In genomic region chr1:14415396-14415795, GRCh38 we compare ENCODE assay signal across 12 cellular contexts.
DNase-seq lines count a peak whose midpoint lies in the region; ATAC-seq, FAIRE-seq and TF ChIP-seq lines count a peak whose summit lies in the region.
"Had no signal": no experiment of that assay in that cellular context is flagged by ENCODE, and none has a peak within 500 bp of the region (broad histone marks: within the 10 kb centered on the region; RNA-seq: fewer than 3 reads in every experiment).

No MANE protein-coding gene starts in this region.

- H3K27ac Mint-ChIP-seq in activated CD8-positive, alpha-beta T cell treated with anti-CD3 and anti-CD28 coated beads for 36 hours: no peak overlapping the region
- no peak overlapping the region for H3K27ac Mint-ChIP-seq in activated CD8-positive, alpha-beta T cell treated with anti-CD3 and anti-CD28 coated beads, Interleukin-2, amount 10 ng/mL, durations not matched to agents 7 days and 5 days
- no peak overlapping the region for H3K27ac Mint-ChIP-seq in progenitor cell of endocrine pancreas
- H3K27ac Mint-ChIP-seq: activated CD4-positive, alpha-beta T cell treated with anti-CD3 and anti-CD28 coated beads, Interleukin-2, amount 10 ng/mL, durations not matched to agents 7 days and 5 days had no signal

- TF ChIP-seq POLR2A in transverse colon (IDR thresholded peaks at IDR 0.05): no peak

- H3K36me3 ChIP-seq in small intestine (ENCODE audit: control insufficient read depth in 2 of 2, insufficient read depth in 2 of 2, low read length in 2 of 2): no peaks in the 10 kb centered on the region
- H3K36me3 ChIP-seq in transverse colon: no peaks in the 10 kb centered on the region
- H3K36me3 ChIP-seq: heart right ventricle had no signal

- H3K4me1 ChIP-seq in small intestine (ENCODE audit: control insufficient read depth in 2 of 2, insufficient read depth in 1 of 2, low read depth in 1 of 2, low read length in 1 of 2): no peaks in the 10 kb centered on the region
- H3K4me1 ChIP-seq in transverse colon: no peaks in the 10 kb centered on the region

- no peak for TF ChIP-seq CTCF in activated CD8-positive, alpha-beta T cell treated with anti-CD3 and anti-CD28 coated beads for 36 hours (IDR thresholded peaks at IDR 0.05)
- 0 out of 2 replicates have a peak, but pooled peaks have one; percentile 12 for TF ChIP-seq CTCF in LNCAP (IDR thresholded peaks at IDR 0.05)
- peak; percentile 23 for TF ChIP-seq CTCF in astrocyte of the spinal cord (IDR thresholded peaks at IDR 0.05; ENCODE audit: low read depth, low read length)
- TF ChIP-seq CTCF in progenitor cell of endocrine pancreas (IDR thresholded peaks at IDR 0.05; ENCODE audit: unreplicated experiment): peak; percentile 27
- TF ChIP-seq CTCF in transverse colon (IDR thresholded peaks at IDR 0.05): no peak

- H3K27ac ChIP-seq in small intestine (ENCODE audit: low read depth in 1 of 2, low read length in 1 of 2): no peak overlapping the region
- H3K27ac ChIP-seq in transverse colon: no peak overlapping the region
- H3K27ac ChIP-seq: heart right ventricle had no signal

- 59 to 69% (median 61%) methylated on average over 3 of the region's 3 CpGs for WGBS in small intestine, 3 donors
- WGBS in transverse colon (ENCODE audit: low coverage in 1 of 2), 2 donors: 70% methylated on average over 3 of the region's 3 CpGs; no CpG with 5 or more reads in 1 of the 2 donors

- no peaks in the 10 kb centered on the region for H3K36me3 Mint-ChIP-seq in activated CD8-positive, alpha-beta T cell treated with anti-CD3 and anti-CD28 coated beads for 36 hours (ENCODE audit: low read depth)
- no peaks in the 10 kb centered on the region for H3K36me3 Mint-ChIP-seq in activated CD8-positive, alpha-beta T cell treated with anti-CD3 and anti-CD28 coated beads, Interleukin-2, amount 10 ng/mL, durations not matched to agents 7 days and 5 days (ENCODE audit: low read depth)
- no peaks in the 10 kb centered on the region for H3K36me3 Mint-ChIP-seq in progenitor cell of endocrine pancreas (ENCODE audit: insufficient read depth)

- DNase-seq in activated CD8-positive, alpha-beta T cell treated with anti-CD3 and anti-CD28 coated beads for 36 hours: peak; percentile 11
- no peak for DNase-seq in activated CD8-positive, alpha-beta T cell treated with anti-CD3 and anti-CD28 coated beads, Interleukin-2, amount 10 ng/mL, durations not matched to agents 7 days and 5 days
- no peak for DNase-seq in astrocyte of the spinal cord (ENCODE audit: low read depth, low spot score)
- DNase-seq in progenitor cell of endocrine pancreas (ENCODE audit: low spot score, unreplicated experiment): no peak
- DNase-seq in small intestine: no peak
- DNase-seq in Right ventricle myocardium superior: no peak
- no peak for DNase-seq in transverse colon
- DNase-seq: activated CD4-positive, alpha-beta T cell treated with anti-CD3 and anti-CD28 coated beads, Interleukin-2, amount 10 ng/mL, durations not matched to agents 7 days and 5 days; activated gamma-delta T cell treated with Interleukin-2 at 50 U/mL for 16 hours; heart right ventricle; NCI-H774 had no signal

- no peaks in the 10 kb centered on the region for H3K9me3 ChIP-seq in small intestine (ENCODE audit: control insufficient read depth, low read depth)
- H3K9me3 ChIP-seq in transverse colon: no peaks in the 10 kb centered on the region
- H3K9me3 ChIP-seq: heart right ventricle had no signal

- no peaks in the 10 kb centered on the region for H3K27me3 Mint-ChIP-seq in activated CD8-positive, alpha-beta T cell treated with anti-CD3 and anti-CD28 coated beads for 36 hours
- H3K27me3 Mint-ChIP-seq in activated CD8-positive, alpha-beta T cell treated with anti-CD3 and anti-CD28 coated beads, Interleukin-2, amount 10 ng/mL, durations not matched to agents 7 days and 5 days (ENCODE audit: low read depth): no peaks in the 10 kb centered on the region
- peaks cover 4% of the 10 kb centered on the region for H3K27me3 Mint-ChIP-seq in progenitor cell of endocrine pancreas
- H3K27me3 Mint-ChIP-seq: activated CD4-positive, alpha-beta T cell treated with anti-CD3 and anti-CD28 coated beads, Interleukin-2, amount 10 ng/mL, durations not matched to agents 7 days and 5 days had no signal

- CTCF ChIA-PET in activated CD8-positive, alpha-beta T cell treated with anti-CD3 and anti-CD28 coated beads for 36 hours (lab: Charles Lee): no interaction called here
- CTCF ChIA-PET in activated CD8-positive, alpha-beta T cell treated with anti-CD3 and anti-CD28 coated beads, Interleukin-2, amount 10 ng/mL, durations not matched to agents 7 days and 5 days (lab: Charles Lee): no interaction called here

- POLR2A ChIA-PET in activated CD8-positive, alpha-beta T cell treated with anti-CD3 and anti-CD28 coated beads for 36 hours (lab: Charles Lee): no interaction called here
- POLR2A ChIA-PET in activated CD8-positive, alpha-beta T cell treated with anti-CD3 and anti-CD28 coated beads, Interleukin-2, amount 10 ng/mL, durations not matched to agents 7 days and 5 days (lab: Charles Lee): no interaction called here

- no peaks in the 10 kb centered on the region for H3K9me3 Mint-ChIP-seq in activated CD8-positive, alpha-beta T cell treated with anti-CD3 and anti-CD28 coated beads for 36 hours
- H3K9me3 Mint-ChIP-seq in activated CD8-positive, alpha-beta T cell treated with anti-CD3 and anti-CD28 coated beads, Interleukin-2, amount 10 ng/mL, durations not matched to agents 7 days and 5 days (ENCODE audit: insufficient read depth): no peaks in the 10 kb centered on the region
- no peaks in the 10 kb centered on the region for H3K9me3 Mint-ChIP-seq in progenitor cell of endocrine pancreas (ENCODE audit: low read depth)
- H3K9me3 Mint-ChIP-seq: activated CD4-positive, alpha-beta T cell treated with anti-CD3 and anti-CD28 coated beads, Interleukin-2, amount 10 ng/mL, durations not matched to agents 7 days and 5 days had no signal

- no peak overlapping the region for H3K4me3 Mint-ChIP-seq in activated CD8-positive, alpha-beta T cell treated with anti-CD3 and anti-CD28 coated beads for 36 hours
- no peak overlapping the region for H3K4me3 Mint-ChIP-seq in activated CD8-positive, alpha-beta T cell treated with anti-CD3 and anti-CD28 coated beads, Interleukin-2, amount 10 ng/mL, durations not matched to agents 7 days and 5 days
- H3K4me3 Mint-ChIP-seq in progenitor cell of endocrine pancreas (ENCODE audit: low read depth): no peak overlapping the region
- H3K4me3 Mint-ChIP-seq: activated CD4-positive, alpha-beta T cell treated with anti-CD3 and anti-CD28 coated beads, Interleukin-2, amount 10 ng/mL, durations not matched to agents 7 days and 5 days had no signal

- H3K27me3 ChIP-seq in small intestine (ENCODE audit: control insufficient read depth in 2 of 2, insufficient read depth in 2 of 2, low read length in 2 of 2) (no peaks in the 10 kb centered on the region), transverse colon (no peaks in the 10 kb centered on the region)

- H3K4me3 ChIP-seq in astrocyte of the spinal cord (ENCODE audit: low read depth, low read length) (no peak overlapping the region), small intestine (ENCODE audit: low read depth in 1 of 2, low read length in 2 of 2) (no peak overlapping the region), transverse colon (no peak overlapping the region)
- H3K4me3 ChIP-seq: heart right ventricle had no signal

- in situ Hi-C loops in astrocyte of the spinal cord (cut with HindIII; ENCODE audit: low sequenced_read_pairs): no loop called here
- in situ Hi-C loops in transverse colon (cut with MboI; ENCODE audit: low pct_ligation_motif_present in 1 of 4, low pct_unique_long_range_greater_than_20kb in 1 of 4, low sequenced_read_pairs in 3 of 4): no loop called here

- no peak for TF ChIP-seq EP300 in transverse colon (IDR thresholded peaks at IDR 0.05; ENCODE audit: low read depth)

- no peak for ATAC-seq in activated CD8-positive, alpha-beta T cell treated with anti-CD3 and anti-CD28 coated beads for 36 hours
- no peak for ATAC-seq in activated CD8-positive, alpha-beta T cell treated with anti-CD3 and anti-CD28 coated beads, Interleukin-2, amount 10 ng/mL, durations not matched to agents 7 days and 5 days
- no peak for ATAC-seq in Right ventricle myocardium superior (ENCODE audit: poor library complexity)
- ATAC-seq: heart right ventricle had no signal

- FAIRE-seq in small intestine (lab: Jason Lieb, UNC): no peak

- no peaks in the 10 kb centered on the region for H3K4me1 Mint-ChIP-seq in activated CD8-positive, alpha-beta T cell treated with anti-CD3 and anti-CD28 coated beads for 36 hours (ENCODE audit: low read depth)
- no peaks in the 10 kb centered on the region for H3K4me1 Mint-ChIP-seq in activated CD8-positive, alpha-beta T cell treated with anti-CD3 and anti-CD28 coated beads, Interleukin-2, amount 10 ng/mL, durations not matched to agents 7 days and 5 days (ENCODE audit: low read depth)
- no peaks in the 10 kb centered on the region for H3K4me1 Mint-ChIP-seq in progenitor cell of endocrine pancreas (ENCODE audit: low read depth)
- H3K4me1 Mint-ChIP-seq: activated CD4-positive, alpha-beta T cell treated with anti-CD3 and anti-CD28 coated beads, Interleukin-2, amount 10 ng/mL, durations not matched to agents 7 days and 5 days had no signal

- intact Hi-C loops in activated CD8-positive, alpha-beta T cell treated with anti-CD3 and anti-CD28 coated beads for 36 hours (cut with micrococcal nuclease): no loop called here
- intact Hi-C loops in Right ventricle myocardium superior (cut with DNase I): no loop called here
- intact Hi-C loops in transverse colon (cut with DNase I; ENCODE audit: low total_unique reads): no loop called here

Comparison
In these comparisons a context has a peak if more than half of its experiments do, and no peak if none do; other contexts are left out.
1. CTCF ChIP-seq: peak in LNCAP (single experiment), astrocyte of the spinal cord (single experiment) and progenitor cell of endocrine pancreas (single experiment); none in activated CD8-positive, alpha-beta T cell treated with anti-CD3 and anti-CD28 coated beads for 36 hours (single experiment) and transverse colon (0 of 5).